10 cellular contexts compared by ENCODE assay signal in genomic region chr18:31230495-31230894, GRCh38.
DNase-seq lines count a peak whose midpoint lies in the region; ATAC-seq, FAIRE-seq and TF ChIP-seq lines count a peak whose summit lies in the region.
"Had no signal": no experiment of that assay in that cellular context is flagged by ENCODE, and none has a peak within 500 bp of the region (broad histone marks: within the 10 kb centered on the region; RNA-seq: fewer than 3 reads in every experiment).

No MANE protein-coding gene starts in this region.

- H3K14ac ChIP-seq in IMR-90 (replicated peaks; ENCODE audit: low read depth, low read length): no peak overlapping the region

- ATAC-seq in GM18511 (IDR thresholded peaks at IDR 0.05; ENCODE audit: unreplicated experiment) (peak; percentile 87), HG02588 (IDR thresholded peaks at IDR 0.05; ENCODE audit: unreplicated experiment) (peak; percentile 71), IMR-90 (ENCODE audit: low read depth) (peak; percentile 72), GM19397 (IDR thresholded peaks at IDR 0.05; ENCODE audit: unreplicated experiment) (no peak)

- H4K8ac ChIP-seq in IMR-90 (ENCODE audit: low read depth in 2 of 2, low read length in 2 of 2): no peak overlapping the region

- H4K20me1 ChIP-seq in IMR-90 (ENCODE audit: insufficient read depth, low read length): no peaks in the 10 kb centered on the region

- H3K9me3 ChIP-seq in IMR-90 (ENCODE audit: control insufficient read depth, insufficient read depth, low read length): no peaks in the 10 kb centered on the region; the same call in 1 of the 2 replicates

- no peak overlapping the region for H2BK20ac ChIP-seq in IMR-90 (ENCODE audit: low read depth, low read length)

- H3K4me1 ChIP-seq in IMR-90 (ENCODE audit: control insufficient read depth, insufficient read depth, low read length): peaks cover 6% of the 10 kb centered on the region; the same call in 1 of the 2 replicates

- POLR2A ChIA-PET in IMR-90 (lab: Charles Lee; ENCODE audit: unreplicated experiment): no interaction called here

- intact Hi-C loops in IMR-90 (cut with micrococcal nuclease): no loop called here

- in situ Hi-C loops in IMR-90 (cut with MboI; ENCODE audit: low sequenced_read_pairs) (no loop called here), G401 (cut with HindIII; ENCODE audit: low sequenced_read_pairs) (no loop called here)

- no peak overlapping the region for H4K5ac ChIP-seq in IMR-90 (ENCODE audit: low read depth, low read length)

- FAIRE-seq in frontal cortex (lab: Jason Lieb, UNC): no peak
- FAIRE-seq: HTR-8/SVneo had no signal

- TF ChIP-seq POLR2A in IMR-90 (IDR thresholded peaks at IDR 0.05; ENCODE audit: low read depth, low read length): no peak

- TF ChIP-seq CTCF in IMR-90 (conservative IDR thresholded peaks at IDR 0.05; ENCODE audit: low read depth, low read length): no peak

- H2AK5ac ChIP-seq in IMR-90 (ENCODE audit: low read depth, low read length): no peak overlapping the region

- no peak overlapping the region for H2BK5ac ChIP-seq in IMR-90 (ENCODE audit: low read depth, low read length, poor library complexity, severe bottlenecking)

- no peak overlapping the region for H2AFZ ChIP-seq in IMR-90 (replicated peaks; ENCODE audit: low read length, poor library complexity)

- DNase-seq in IMR-90 (peak; percentile 86), kidney glomerular epithelial cell (lab: John Stamatoyannopoulos, UW) (peak; percentile 91), frontal cortex (ENCODE audit: low spot score in 2 of 2) (no peak), G401 (ENCODE audit: low spot score) (no peak)
- no peak for DNase-seq in stimulated activated CD4-positive, alpha-beta T cell treated with anti-CD3 and anti-CD28 coated beads, Interleukin-4, amount 100 ng/mL, for 4 hours
- DNase-seq: NCI-H82 had no signal

- H2AK9ac ChIP-seq in IMR-90 (replicated peaks; ENCODE audit: low read depth, low read length, poor library complexity): no peak overlapping the region

- H3K4ac ChIP-seq in IMR-90 (ENCODE audit: low read depth, low read length): no peak overlapping the region

- no peak overlapping the region for H3K27ac ChIP-seq in IMR-90 (ENCODE audit: insufficient read depth, low read length)

- no peak overlapping the region for H3K56ac ChIP-seq in IMR-90 (ENCODE audit: extremely low read depth, insufficient read depth, low read length)

- H3K18ac ChIP-seq in IMR-90 (ENCODE audit: low read depth, low read length): no peak overlapping the region

- H3K9ac ChIP-seq in IMR-90 (ENCODE audit: low read depth, low read length): no peak overlapping the region

- H3K27me3 ChIP-seq in IMR-90 (ENCODE audit: control insufficient read depth, insufficient read depth, low read length): no peaks in the 10 kb centered on the region

- WGBS in IMR-90 (ENCODE audit: extremely low coverage in 2 of 2, insufficient read length in 1 of 2), 2 experiments: no CpG with 5 or more reads among the region's 3 CpGs

- dilution Hi-C loops in IMR-90 (cut with HindIII; ENCODE audit: low sequenced_read_pairs, unreplicated experiment): no loop called here

- no peaks in the 10 kb centered on the region for H3K79me1 ChIP-seq in IMR-90 (ENCODE audit: low read depth in 1 of 2, low read length in 2 of 2)

- no peak overlapping the region for H3K23ac ChIP-seq in IMR-90 (ENCODE audit: low read depth, low read length)

- H2BK120ac ChIP-seq in IMR-90 (ENCODE audit: low read depth, low read length): no peak overlapping the region

- H4K91ac ChIP-seq in IMR-90 (ENCODE audit: insufficient read depth, low read depth, low read length): no peak overlapping the region

- no TSS peak for BruUV-seq in IMR-90 (replicated peaks; lab: Mats Ljungman, UMichigan)

- H3K36me3 ChIP-seq in IMR-90 (ENCODE audit: control insufficient read depth, insufficient read depth, low read length): no peaks in the 10 kb centered on the region

- no peak for TF ChIP-seq RAD21 in IMR-90 (IDR thresholded peaks at IDR 0.05; ENCODE audit: low read length)

- no peak overlapping the region for H2BK15ac ChIP-seq in IMR-90 (ENCODE audit: low read depth, low read length)

- no peak overlapping the region for H3K4me3 ChIP-seq in IMR-90 (ENCODE audit: insufficient read depth, low read depth, low read length)

- H3K9me1 ChIP-seq in IMR-90 (ENCODE audit: insufficient read depth, low read length): no peaks in the 10 kb centered on the region

- H3K4me2 ChIP-seq in IMR-90 (ENCODE audit: low read depth, low read length): no peak overlapping the region

- CTCF ChIA-PET in IMR-90 (lab: Yijun Ruan, JAX): no interaction called here

TF ChIP-seq in IMR-90, 13 proteins besides CTCF, POLR2A, EP300 and RAD21:
- TF ChIP-seq FOS (IDR thresholded peaks at IDR 0.05; ENCODE audit: low read depth, low read length): peak; percentile 84
- TF ChIP-seq BHLHE40 (IDR thresholded peaks at IDR 0.05; ENCODE audit: low read depth, low read length): no peak; the same call in 1 of the 2 replicates
- no peak for TF ChIP-seq MAFK (IDR thresholded peaks at IDR 0.05; ENCODE audit: low read depth, low read length)
- TF ChIP-seq NFE2L2 (IDR thresholded peaks at IDR 0.05; ENCODE audit: low read depth, low read length): no peak
- no peak for TF ChIP-seq RCOR1 (IDR thresholded peaks at IDR 0.05; ENCODE audit: insufficient replicate concordance, low read length)
- TF ChIP-seq, protein P1, sequence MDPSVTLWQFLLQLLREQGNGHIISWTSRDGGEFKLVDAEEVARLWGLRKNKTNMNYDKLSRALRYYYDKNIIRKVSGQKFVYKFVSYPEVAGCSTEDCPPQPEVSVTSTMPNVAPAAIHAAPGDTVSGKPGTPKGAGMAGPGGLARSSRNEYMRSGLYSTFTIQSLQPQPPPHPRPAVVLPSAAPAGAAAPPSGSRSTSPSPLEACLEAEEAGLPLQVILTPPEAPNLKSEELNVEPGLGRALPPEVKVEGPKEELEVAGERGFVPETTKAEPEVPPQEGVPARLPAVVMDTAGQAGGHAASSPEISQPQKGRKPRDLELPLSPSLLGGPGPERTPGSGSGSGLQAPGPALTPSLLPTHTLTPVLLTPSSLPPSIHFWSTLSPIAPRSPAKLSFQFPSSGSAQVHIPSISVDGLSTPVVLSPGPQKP (IDR thresholded peaks at IDR 0.05; ENCODE audit: borderline replicate concordance, low read depth, low read length): no peak

Comparison
In these comparisons a context has a peak if more than half of its experiments do, and no peak if none do; other contexts are left out.
1. DNase-seq: peak in IMR-90 (single experiment) and kidney glomerular epithelial cell (single experiment); none in frontal cortex (0 of 2), stimulated activated CD4-positive, alpha-beta T cell treated with anti-CD3 and anti-CD28 coated beads, Interleukin-4, amount 100 ng/mL, for 4 hours (0 of 2) and G401 (single experiment).